In the genomic region with DNA sequence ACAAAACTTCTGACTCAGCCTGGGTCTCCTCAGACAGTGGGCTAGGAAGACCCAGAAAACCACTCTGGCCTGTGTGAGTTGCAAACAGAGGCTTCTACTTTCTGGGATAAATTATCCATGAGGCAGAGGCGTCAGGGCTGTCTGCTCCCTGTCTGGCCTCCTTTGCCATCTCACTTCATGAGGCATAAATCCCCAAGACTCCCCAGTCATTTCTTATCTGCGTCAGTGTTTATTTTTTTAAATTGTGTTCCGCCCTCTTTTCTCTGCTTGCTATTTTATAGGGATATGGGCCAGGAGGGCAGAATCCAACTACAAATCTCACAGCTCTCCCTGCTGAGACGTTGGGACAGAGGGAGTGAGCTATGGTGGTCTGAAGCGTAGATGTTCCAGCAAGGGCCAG, we compare ENCODE assay signal across 19 cellular contexts.
DNase-seq lines count a peak whose midpoint lies in the region; ATAC-seq and TF ChIP-seq lines count a peak whose summit lies in the region.
"Had no signal": no experiment of that assay in that cellular context is flagged by ENCODE, and none has a peak within 500 bp of the region (broad histone marks: within the 10 kb centered on the region; RNA-seq: fewer than 3 reads in every experiment).

No MANE protein-coding gene starts in this region.

- H3K9me3 Mint-ChIP-seq in mesothelial cell of epicardium = no peaks in the 10 kb centered on the region
- no peaks in the 10 kb centered on the region for H3K9me3 Mint-ChIP-seq in activated CD8-positive, alpha-beta T cell treated with anti-CD3 and anti-CD28 coated beads, Interleukin-2, amount 10 ng/mL, durations not matched to agents 7 days and 5 days (ENCODE audit: insufficient read depth)

- CTCF ChIA-PET in HEK293T (lab: Yijun Ruan, JAX) = interaction anchor here (0.6 to 6.7 kb wide), 3 partner anchors 16 to 108 kb away, joined by 3 to 35 read pairs (median 9); no protein-coding TSS in a partner anchor
- CTCF ChIA-PET in activated CD8-positive, alpha-beta T cell treated with anti-CD3 and anti-CD28 coated beads, Interleukin-2, amount 10 ng/mL, durations not matched to agents 7 days and 5 days (lab: Charles Lee) = no interaction called here

- POLR2A ChIA-PET in HEK293T (lab: Yijun Ruan, JAX) = interaction anchor here (0.7 to 0.9 kb wide), 2 partner anchors 15 to 394 kb away, joined by 3 to 5 read pairs; partner anchors contain the start of gene SPATA6
- POLR2A ChIA-PET in activated CD8-positive, alpha-beta T cell treated with anti-CD3 and anti-CD28 coated beads, Interleukin-2, amount 10 ng/mL, durations not matched to agents 7 days and 5 days (lab: Charles Lee) = no interaction called here

- H3K36me3 Mint-ChIP-seq in mesothelial cell of epicardium = no peaks in the 10 kb centered on the region
- H3K36me3 Mint-ChIP-seq in activated CD8-positive, alpha-beta T cell treated with anti-CD3 and anti-CD28 coated beads, Interleukin-2, amount 10 ng/mL, durations not matched to agents 7 days and 5 days (ENCODE audit: low read depth) = no peaks in the 10 kb centered on the region

- H3K27me3 ChIP-seq in tibial artery = no peaks in the 10 kb centered on the region
- H3K27me3 ChIP-seq: SJCRH30 had no signal

- H3K27ac ChIP-seq in tibial artery = peak overlapping the region; percentile 45 to 74
- H3K27ac ChIP-seq: C4-2B, PC-9, SJCRH30 had no signal

- no peak overlapping the region for H3K4me3 Mint-ChIP-seq in mesothelial cell of epicardium
- no peak overlapping the region for H3K4me3 Mint-ChIP-seq in activated CD8-positive, alpha-beta T cell treated with anti-CD3 and anti-CD28 coated beads, Interleukin-2, amount 10 ng/mL, durations not matched to agents 7 days and 5 days

- DNase-seq in HEK293T (ENCODE audit: extremely low spot score) = peak; percentile 41
- DNase-seq in fibroblast of peridontal ligament (ENCODE audit: extremely low read depth) = peak; percentile 7
- DNase-seq in mesothelial cell of epicardium (ENCODE audit: low spot score in 2 of 2, unreplicated experiment in 2 of 2) = no peak
- no peak for DNase-seq in tibial artery
- DNase-seq in GM19240 (ENCODE audit: insufficient read length, low spot score) = no peak
- DNase-seq in DMS53 treated with DMSO at 0.1 percent for 48 hours (lab: John Stamatoyannopoulos, UW; ENCODE audit: unreplicated experiment) = no peak
- DNase-seq in activated CD8-positive, alpha-beta T cell treated with anti-CD3 and anti-CD28 coated beads, Interleukin-2, amount 10 ng/mL, durations not matched to agents 7 days and 5 days = no peak
- no peak for DNase-seq in inferior parietal cortex (ENCODE audit: extremely low spot score)
- DNase-seq: AML-193, DMS79 treated with DMSO at 0.1 percent for 48 hours, KBM-7, NCI-H1105 treated with DMSO at 0.1 percent for 48 hours, NCI-H1694 treated with DMSO at 0.1 percent for 48 hours, NCI-H2227 treated with DMSO at 0.1 percent for 48 hours, NCI-H510A treated with DMSO at 0.1 percent for 48 hours, PC-9, SJCRH30 had no signal

- ATAC-seq in activated CD8-positive, alpha-beta T cell treated with anti-CD3 and anti-CD28 coated beads, Interleukin-2, amount 10 ng/mL, durations not matched to agents 7 days and 5 days = no peak
- ATAC-seq: HepG2 had no signal

- H3K4me1 Mint-ChIP-seq in mesothelial cell of epicardium = peaks cover 55% of the 10 kb centered on the region
- H3K4me1 Mint-ChIP-seq in activated CD8-positive, alpha-beta T cell treated with anti-CD3 and anti-CD28 coated beads, Interleukin-2, amount 10 ng/mL, durations not matched to agents 7 days and 5 days (ENCODE audit: low read depth) = no peaks in the 10 kb centered on the region

- peaks cover 0 to 63% (median 18%) of the 10 kb centered on the region in 4 donors for H3K4me1 ChIP-seq in tibial artery
- H3K4me1 ChIP-seq: SJCRH30 had no signal

- TF ChIP-seq CTCF in mesothelial cell of epicardium (IDR thresholded peaks at IDR 0.05; ENCODE audit: unreplicated experiment) = no peak
- no peak for TF ChIP-seq CTCF in tibial artery (IDR thresholded peaks at IDR 0.05)

- H3K9me3 ChIP-seq in tibial artery = no peaks in the 10 kb centered on the region
- H3K9me3 ChIP-seq: SJCRH30 had no signal

- intact Hi-C loops in tibial artery (cut with DNase I; ENCODE audit: low total_unique reads) = no loop called here

- H3K4me3 ChIP-seq in tibial artery = no peak overlapping the region
- H3K4me3 ChIP-seq: PC-9, SJCRH30 had no signal

- H3K36me3 ChIP-seq in tibial artery = no peaks in the 10 kb centered on the region
- H3K36me3 ChIP-seq: SJCRH30 had no signal

- peaks cover 64% of the 10 kb centered on the region for H3K27me3 Mint-ChIP-seq in mesothelial cell of epicardium (ENCODE audit: low read depth)
- no peaks in the 10 kb centered on the region for H3K27me3 Mint-ChIP-seq in activated CD8-positive, alpha-beta T cell treated with anti-CD3 and anti-CD28 coated beads, Interleukin-2, amount 10 ng/mL, durations not matched to agents 7 days and 5 days (ENCODE audit: low read depth)

- peak overlapping the region; percentile 35 for H3K27ac Mint-ChIP-seq in mesothelial cell of epicardium
- no peak overlapping the region for H3K27ac Mint-ChIP-seq in activated CD8-positive, alpha-beta T cell treated with anti-CD3 and anti-CD28 coated beads, Interleukin-2, amount 10 ng/mL, durations not matched to agents 7 days and 5 days

TF ChIP-seq in HEK293T, 16 proteins besides CTCF, POLR2A, EP300 and RAD21:
- no peak for TF ChIP-seq TARDBP (IDR thresholded peaks at IDR 0.05)
- peak; percentile 82 for TF ChIP-seq PKNOX1 (IDR thresholded peaks at IDR 0.05)
- peak; percentile 63; the same call in 1 of the 2 replicates for TF ChIP-seq CTBP1 (IDR thresholded peaks at IDR 0.05; ENCODE audit: borderline replicate concordance)
TF ChIP-seq in HEK293T: peak in this region for 2.

Comparison
In these comparisons a context has a peak if more than half of its experiments do, and no peak if none do; other contexts are left out.
1. DNase-seq: peak in HEK293T (single experiment) and fibroblast of peridontal ligament (single experiment); none in mesothelial cell of epicardium (0 of 2), tibial artery (0 of 2), GM19240 (single experiment), DMS53 treated with DMSO at 0.1 percent for 48 hours (single experiment), activated CD8-positive, alpha-beta T cell treated with anti-CD3 and anti-CD28 coated beads, Interleukin-2, amount 10 ng/mL, durations not matched to agents 7 days and 5 days (single experiment) and inferior parietal cortex (single experiment).